15 cellular contexts compared by ENCODE assay signal in genomic region chr17:69058165-69058564, GRCh38. TPM values are rescaled to one million over a fixed set of nuclear protein-coding genes. Genes with fewer than 3 reads are reported as not detected.
DNase-seq lines count a peak whose midpoint lies in the region; ATAC-seq and TF ChIP-seq lines count a peak whose summit lies in the region.
"Had no signal": no experiment of that assay in that cellular context is flagged by ENCODE, and none has a peak within 500 bp of the region (broad histone marks: within the 10 kb centered on the region; RNA-seq: fewer than 3 reads in every experiment).

No MANE protein-coding gene starts in this region.

- no peaks in the 10 kb centered on the region for H3K9me3 ChIP-seq in upper lobe of right lung
- H3K9me3 ChIP-seq: stomach had no signal

- no peaks in the 10 kb centered on the region for H3K36me3 Mint-ChIP-seq in natural killer cell
- H3K36me3 Mint-ChIP-seq in natural killer cell treated with Interleukin-12 subunit alpha and Interleukin-12 subunit beta and Interleukin-15 and Interleukin-18, amount 100 ng/mL, for 72 hours, result no peaks in the 10 kb centered on the region

- DNase-seq in natural killer cell, result no peak
- DNase-seq in natural killer cell treated with Interleukin-12 subunit alpha and Interleukin-12 subunit beta and Interleukin-15 and Interleukin-18, amount 100 ng/mL, for 72 hours (ENCODE audit: low spot score), result no peak
- DNase-seq in OCI-M1 (lab: John Stamatoyannopoulos, UW), result peak; percentile 60
- DNase-seq in fibroblast of the aortic adventitia (ENCODE audit: low read depth), result no peak
- no peak for DNase-seq in upper lobe of right lung
- no peak for DNase-seq in HPDE6-E6E7 (ENCODE audit: extremely low spot score)
- no peak for DNase-seq in SKM-1 (lab: John Stamatoyannopoulos, UW; ENCODE audit: unreplicated experiment)
- no peak for DNase-seq in NCI-H1105 (lab: John Stamatoyannopoulos, UW)
- DNase-seq: activated CD4-positive, alpha-beta T cell treated with anti-CD3 and anti-CD28 coated beads for 36 hours; activated T-cell treated with anti-CD3 and anti-CD28 coated beads, Interleukin-2, amount 50 U/mL, for 24 hours; naive thymus-derived CD8-positive, alpha-beta T cell; NCI-H1694; stomach; SW 1271 had no signal

- no peak overlapping the region for H3K27ac Mint-ChIP-seq in natural killer cell
- H3K27ac Mint-ChIP-seq in natural killer cell treated with Interleukin-12 subunit alpha and Interleukin-12 subunit beta and Interleukin-15 and Interleukin-18, amount 100 ng/mL, for 72 hours, result peak overlapping the region in 1 of 2 donors; percentile 40
- H3K27ac Mint-ChIP-seq: activated CD4-positive, alpha-beta T cell treated with anti-CD3 and anti-CD28 coated beads for 36 hours; activated T-cell treated with anti-CD3 and anti-CD28 coated beads, Interleukin-2, amount 50 U/mL, for 24 hours; B cell; naive thymus-derived CD8-positive, alpha-beta T cell had no signal

- TF ChIP-seq CTCF in natural killer cell (IDR thresholded peaks at IDR 0.05) (no peak), fibroblast of the aortic adventitia (IDR thresholded peaks at IDR 0.05; ENCODE audit: insufficient read depth, low read length) (peak; percentile 2), upper lobe of right lung (IDR thresholded peaks at IDR 0.05) (peak; percentile 14)

- H3K27me3 ChIP-seq in upper lobe of right lung, result no peaks in the 10 kb centered on the region
- H3K27me3 ChIP-seq: stomach had no signal

- H3K9me3 Mint-ChIP-seq in natural killer cell, result peaks cover 0 to 4% of the 10 kb centered on the region in 2 donors
- H3K9me3 Mint-ChIP-seq in natural killer cell treated with Interleukin-12 subunit alpha and Interleukin-12 subunit beta and Interleukin-15 and Interleukin-18, amount 100 ng/mL, for 72 hours, result peaks cover 4% of the 10 kb centered on the region

- peak overlapping the region; percentile 11 for H3K4me3 Mint-ChIP-seq in natural killer cell
- H3K4me3 Mint-ChIP-seq in natural killer cell treated with Interleukin-12 subunit alpha and Interleukin-12 subunit beta and Interleukin-15 and Interleukin-18, amount 100 ng/mL, for 72 hours, result no peak overlapping the region
- H3K4me3 Mint-ChIP-seq: activated CD4-positive, alpha-beta T cell treated with anti-CD3 and anti-CD28 coated beads for 36 hours; activated T-cell treated with anti-CD3 and anti-CD28 coated beads, Interleukin-2, amount 50 U/mL, for 24 hours; B cell; naive thymus-derived CD8-positive, alpha-beta T cell had no signal

- ATAC-seq in natural killer cell (no peak), upper lobe of right lung (peak; percentile 74)
- no peak for ATAC-seq in natural killer cell treated with Interleukin-12 subunit alpha and Interleukin-12 subunit beta and Interleukin-15 and Interleukin-18, amount 100 ng/mL, for 72 hours
- ATAC-seq: naive thymus-derived CD8-positive, alpha-beta T cell had no signal

- H3K4me3 ChIP-seq in fibroblast of the aortic adventitia (ENCODE audit: low read depth, low read length) (no peak overlapping the region), upper lobe of right lung (no peak overlapping the region)
- H3K4me3 ChIP-seq: stomach had no signal

- no peaks in the 10 kb centered on the region for H3K36me3 ChIP-seq in upper lobe of right lung
- H3K36me3 ChIP-seq: stomach had no signal

- no peak overlapping the region for H3K27ac ChIP-seq in upper lobe of right lung

- H3K4me1 Mint-ChIP-seq in natural killer cell, result peaks cover 21 to 26% of the 10 kb centered on the region in 2 donors
- peaks cover 8 to 20% of the 10 kb centered on the region in 2 donors for H3K4me1 Mint-ChIP-seq in natural killer cell treated with Interleukin-12 subunit alpha and Interleukin-12 subunit beta and Interleukin-15 and Interleukin-18, amount 100 ng/mL, for 72 hours (ENCODE audit: low read depth in 2 of 2)
- H3K4me1 Mint-ChIP-seq: activated CD4-positive, alpha-beta T cell treated with anti-CD3 and anti-CD28 coated beads for 36 hours; naive thymus-derived CD8-positive, alpha-beta T cell had no signal

- intact Hi-C loops in natural killer cell (cut with micrococcal nuclease) (no loop called here), upper lobe of right lung (cut with DNase I) (no loop called here)

- H3K4me1 ChIP-seq in upper lobe of right lung, result no peaks in the 10 kb centered on the region
- H3K4me1 ChIP-seq: stomach had no signal

- no peaks in the 10 kb centered on the region for H3K27me3 Mint-ChIP-seq in natural killer cell (ENCODE audit: low read depth in 2 of 2)
- no peaks in the 10 kb centered on the region for H3K27me3 Mint-ChIP-seq in natural killer cell treated with Interleukin-12 subunit alpha and Interleukin-12 subunit beta and Interleukin-15 and Interleukin-18, amount 100 ng/mL, for 72 hours
- H3K27me3 Mint-ChIP-seq: activated T-cell treated with anti-CD3 and anti-CD28 coated beads, Interleukin-2, amount 50 U/mL, for 24 hours; B cell had no signal

RNA-seq across cellular contexts. Expression of gene ABCA9, which starts 2.6 kb away (rescaled TPM):
- total RNA-seq in natural killer cell (1 to 10 TPM in 1 of 3 donors, under 1 TPM in 2; 0.05 to 1.2 (median 0.63) TPM), fibroblast of the aortic adventitia (ENCODE audit: low replicate concordance) (122 and 235 TPM in 2 replicates), upper lobe of right lung (11.1 TPM)
- total RNA-seq in natural killer cell treated with Interleukin-12 subunit alpha and Interleukin-12 subunit beta and Interleukin-15 and Interleukin-18, amount 100 ng/mL, for 72 hours, result under 1 TPM in 1 of 2 donors, not detected in 1; 0.12 TPM
- total RNA-seq: activated CD4-positive, alpha-beta T cell treated with anti-CD3 and anti-CD28 coated beads for 36 hours had no signal

Comparison
In these comparisons a context has a peak if more than half of its experiments do, and no peak if none do; other contexts are left out.
1. RNA of gene ABCA9, which starts 2.6 kb away (total RNA-seq): 122 to 235 TPM in fibroblast of the aortic adventitia; 11.1 TPM in upper lobe of right lung (single experiment), 0.05 to 1.2 TPM in natural killer cell and 0.12 TPM in natural killer cell treated with Interleukin-12 subunit alpha and Interleukin-12 subunit beta and Interleukin-15 and Interleukin-18, amount 100 ng/mL, for 72 hours; every median in the first group is over 10 times any median in the second.